Comparison of ENCODE assay signal across 1 cellular context in genomic region chr19:40323705-40324104, GRCh38.
TF ChIP-seq lines count a peak whose summit lies in the region.

No MANE protein-coding gene starts in this region.

TF ChIP-seq in GM12878, 131 proteins besides CTCF, POLR2A, EP300 and RAD21:
- TF ChIP-seq RELA (IDR thresholded peaks at IDR 0.05; ENCODE audit: borderline replicate concordance, partially characterized antibody) (no peak), BCL3 (IDR thresholded peaks at IDR 0.05; ENCODE audit: borderline replicate concordance, insufficient read depth, low read depth, low read length, poor library complexity, severe bottlenecking) (peak; percentile 41), YBX1 (IDR thresholded peaks at IDR 0.05) (no peak)
TF ChIP-seq in GM12878: peak in this region for 1.
